10 cellular contexts compared by ENCODE assay signal in genomic region chr2:109134741-109135571, GRCh38. TPM values are rescaled to one million over a fixed set of nuclear protein-coding genes. Genes with fewer than 3 reads are reported as not detected.
A peak's percentile ranks its signal among the peaks of the same experiment; 100 is the strongest.
DNase-seq lines count a peak whose midpoint lies in the region; ATAC-seq and TF ChIP-seq lines count a peak whose summit lies in the region.
"Had no signal": no experiment of that assay in that cellular context is flagged by ENCODE, and none has a peak within 500 bp of the region (broad histone marks: within the 10 kb centered on the region; RNA-seq: fewer than 3 reads in every experiment).

No MANE protein-coding gene starts in this region.

- CTCF ChIA-PET in HEK293 (lab: Yijun Ruan, JAX), result interaction anchor here (0.6 to 1.5 kb wide), 3 partner anchors 16 to 375 kb away, joined by 3 to 8 read pairs (median 5); no protein-coding TSS in a partner anchor

- H3K4me1 Mint-ChIP-seq in HFFc6 (ENCODE audit: low read depth), result peaks cover 23% of the 10 kb centered on the region

- H3K27me3 Mint-ChIP-seq in HFFc6 (ENCODE audit: insufficient read depth), result peaks cover 13% of the 10 kb centered on the region

- no peaks in the 10 kb centered on the region for H3K9me3 Mint-ChIP-seq in HFFc6

- H3K4me3 ChIP-seq in HEK293 (ENCODE audit: low read depth, low read length) (no peak overlapping the region), skeletal muscle satellite cell (ENCODE audit: low read length) (no peak overlapping the region)

- H3K36me3 ChIP-seq in HEK293 (ENCODE audit: control insufficient read depth in 2 of 2, insufficient read depth in 1 of 2, low read length in 2 of 2), result no peaks in the 10 kb centered on the region
- H3K36me3 ChIP-seq in skeletal muscle satellite cell (ENCODE audit: insufficient read depth, low read length), result no peaks in the 10 kb centered on the region

- H3K9me3 ChIP-seq in HEK293 (ENCODE audit: control insufficient read depth, insufficient read depth, low read depth, low read length) (no peaks in the 10 kb centered on the region), skeletal muscle satellite cell (replicated peaks; ENCODE audit: low read length) (no peaks in the 10 kb centered on the region)

- peak; percentile 65 for ATAC-seq in GM18873 (IDR thresholded peaks at IDR 0.05; ENCODE audit: low FRiP score, unreplicated experiment)
- ATAC-seq in GM21515 (IDR thresholded peaks at IDR 0.05; ENCODE audit: unreplicated experiment), result no peak
- ATAC-seq: HCT116 had no signal

- H3K36me3 Mint-ChIP-seq in HFFc6 (ENCODE audit: low read depth), result no peaks in the 10 kb centered on the region; the same call in 1 of the 2 replicates

- no peak overlapping the region for H3K27ac Mint-ChIP-seq in HFFc6

- H3K4me2 ChIP-seq in skeletal muscle satellite cell (ENCODE audit: low read length), result peak overlapping the region; percentile 11

- POLR2A ChIA-PET in HEK293 (lab: Yijun Ruan, JAX), result interaction anchor here (1.1 kb wide), 1 partner anchor 79 kb away, joined by 3 read pairs; no protein-coding TSS in a partner anchor

- H3K9ac ChIP-seq in skeletal muscle satellite cell (ENCODE audit: low read depth, low read length), result no peak overlapping the region

- H3K4me1 ChIP-seq in HEK293 (ENCODE audit: control insufficient read depth, insufficient read depth, low read length) (peaks cover 35% of the 10 kb centered on the region), skeletal muscle satellite cell (ENCODE audit: control insufficient read depth, insufficient read depth, low read length) (peaks cover 19% of the 10 kb centered on the region)

- H3K4me3 Mint-ChIP-seq in HFFc6, result no peak overlapping the region

- DNase-seq in NCI-H82 treated with DMSO at 0.1 percent for 48 hours (lab: John Stamatoyannopoulos, UW; ENCODE audit: unreplicated experiment), result peak; percentile 75
- no peak for DNase-seq in HFFc6
- no peak for DNase-seq in NCI-H2227 (lab: John Stamatoyannopoulos, UW; ENCODE audit: unreplicated experiment)
- DNase-seq in AG08396 (ENCODE audit: low spot score), result no peak
- DNase-seq: T-helper 9 cell had no signal

- H3K27ac ChIP-seq in HEK293 (ENCODE audit: extremely low read depth, low read depth, low read length), result no peak overlapping the region; the same call in 1 of the 2 replicates

- no peak for TF ChIP-seq CTCF in HEK293 (tag by site-specific recombination; IDR thresholded peaks at IDR 0.05)
- TF ChIP-seq CTCF in HFFc6 (IDR thresholded peaks at IDR 0.05), result no peak

- no peaks in the 10 kb centered on the region for H3K27me3 ChIP-seq in skeletal muscle satellite cell (ENCODE audit: control insufficient read depth, insufficient read depth, low read length)

TF ChIP-seq in HEK293, 187 proteins besides CTCF, POLR2A, EP300 and RAD21:
- peak; percentile 33; the same call in 1 of the 2 replicates for TF ChIP-seq EGR2 (tag by site-specific recombination; IDR thresholded peaks at IDR 0.05; ENCODE audit: low read depth)
- peak; percentile 58 for TF ChIP-seq ZIC2 (tag by site-specific recombination; IDR thresholded peaks at IDR 0.05)
- peak; percentile 40; the same call in 1 of the 2 replicates for TF ChIP-seq ZFHX2 (tag by site-specific recombination; conservative IDR thresholded peaks at IDR 0.05)
- peak; percentile 15; the same call in 1 of the 2 replicates for TF ChIP-seq OSR2 (tag by site-specific recombination; IDR thresholded peaks at IDR 0.05)
- TF ChIP-seq ZNF600 (tag by site-specific recombination; IDR thresholded peaks at IDR 0.05), result peak; percentile 97
- no peak for TF ChIP-seq ZNF747 (tag by site-specific recombination; IDR thresholded peaks at IDR 0.05)
- peak; percentile 73; the same call in 1 of the 2 replicates for TF ChIP-seq GLIS1 (tag by site-specific recombination; IDR thresholded peaks at IDR 0.05)
- no peak for TF ChIP-seq KLF7 (tag by site-specific recombination; IDR thresholded peaks at IDR 0.05; ENCODE audit: borderline replicate concordance)

RNA-seq across cellular contexts. Expression of gene SH3RF3, which starts 6.0 kb away (rescaled TPM):
- 4.6 and 6.3 TPM in 2 replicates for total RNA-seq in skeletal muscle satellite cell (2012; rRNA removed)
- total RNA-seq in HFFc6 (2021; fragmentation: NEBNext Ultra II Directional; extraction: Animal tissue kit (Norgen Biotek cat#: 25700)), result 1 to 10 TPM; 2.4 to 4.4 (median 3.7) TPM
